Comparison of ENCODE assay signal across 19 cellular contexts in genomic region chrY:8336112-8336774, GRCh38.
DNase-seq lines count a peak whose midpoint lies in the region; ATAC-seq and TF ChIP-seq lines count a peak whose summit lies in the region.
"Had no signal": no experiment of that assay in that cellular context is flagged by ENCODE, and none has a peak within 500 bp of the region (broad histone marks: within the 10 kb centered on the region; RNA-seq: fewer than 3 reads in every experiment).

No MANE protein-coding gene starts in this region.

- H4K20me1 ChIP-seq in GM23248 (ENCODE audit: insufficient read depth) = no peaks in the 10 kb centered on the region

- no peak overlapping the region for H3K4me3 ChIP-seq in GM23248
- no peak overlapping the region for H3K4me3 ChIP-seq in vagina

- H3K4me1 ChIP-seq in GM23248 (ENCODE audit: insufficient read depth) (no peaks in the 10 kb centered on the region), vagina (no peaks in the 10 kb centered on the region)

- H3K79me2 ChIP-seq in GM23248 (ENCODE audit: insufficient read depth) = no peaks in the 10 kb centered on the region

- H3K27me3 Mint-ChIP-seq in activated naive CD8-positive, alpha-beta T cell treated with anti-CD3 and anti-CD28 coated beads, Interleukin-2, amount 50 U/mL, for 24 hours = no peaks in the 10 kb centered on the region
- H3K27me3 Mint-ChIP-seq: CD4-positive, CD25-positive, alpha-beta regulatory T cell had no signal

- in situ Hi-C loops in GM23248 (cut with MboI) = no loop called here

- H3K27me3 ChIP-seq in GM23248 (replicated peaks; ENCODE audit: insufficient read depth) (no peaks in the 10 kb centered on the region), vagina (no peaks in the 10 kb centered on the region)

- TF ChIP-seq POLR2A in vagina (IDR thresholded peaks at IDR 0.05) = no peak

- H3K36me3 ChIP-seq in GM23248 (ENCODE audit: low read depth) = no peaks in the 10 kb centered on the region
- H3K36me3 ChIP-seq in vagina = no peaks in the 10 kb centered on the region

- no peak overlapping the region for H3K4me3 Mint-ChIP-seq in activated naive CD8-positive, alpha-beta T cell treated with anti-CD3 and anti-CD28 coated beads, Interleukin-2, amount 50 U/mL, for 24 hours
- H3K4me3 Mint-ChIP-seq in stimulated activated effector memory CD8-positive, alpha-beta T cell treated with anti-CD3 and anti-CD28 coated beads, Interleukin-12 subunit alpha, Interleukin-12 subunit beta, amount 100 ng/mL, for 72 hours = no peak overlapping the region
- H3K4me3 Mint-ChIP-seq: CD4-positive, CD25-positive, alpha-beta regulatory T cell had no signal

- H3K9me2 ChIP-seq in GM23248 (ENCODE audit: insufficient read depth) = no peaks in the 10 kb centered on the region

- no peak overlapping the region for H3K4me2 ChIP-seq in GM23248 (ENCODE audit: unreplicated experiment)

- H3K9ac ChIP-seq in GM23248 = no peak overlapping the region

- peak; percentile 31 for ATAC-seq in activated naive CD8-positive, alpha-beta T cell treated with anti-CD3 and anti-CD28 coated beads, Interleukin-2, amount 50 U/mL, for 24 hours
- ATAC-seq in stimulated activated effector memory CD8-positive, alpha-beta T cell treated with anti-CD3 and anti-CD28 coated beads, Interleukin-12 subunit alpha, Interleukin-12 subunit beta, amount 100 ng/mL, for 72 hours = peak; percentile 33
- ATAC-seq in GM21723 (IDR thresholded peaks at IDR 0.05; ENCODE audit: unreplicated experiment) (no peak), HG02678 (IDR thresholded peaks at IDR 0.05; ENCODE audit: unreplicated experiment) (no peak)

- H3F3A ChIP-seq in GM23248 (ENCODE audit: insufficient read depth) = no peaks in the 10 kb centered on the region

- H3K36me3 Mint-ChIP-seq in activated naive CD8-positive, alpha-beta T cell treated with anti-CD3 and anti-CD28 coated beads, Interleukin-2, amount 50 U/mL, for 24 hours (ENCODE audit: low read depth) = no peaks in the 10 kb centered on the region
- no peaks in the 10 kb centered on the region for H3K36me3 Mint-ChIP-seq in stimulated activated effector memory CD8-positive, alpha-beta T cell treated with anti-CD3 and anti-CD28 coated beads, Interleukin-12 subunit alpha, Interleukin-12 subunit beta, amount 100 ng/mL, for 72 hours
- H3K36me3 Mint-ChIP-seq: CD4-positive, CD25-positive, alpha-beta regulatory T cell had no signal

- H3K27ac Mint-ChIP-seq in activated naive CD8-positive, alpha-beta T cell treated with anti-CD3 and anti-CD28 coated beads, Interleukin-2, amount 50 U/mL, for 24 hours = peak overlapping the region; percentile 90
- H3K27ac Mint-ChIP-seq in stimulated activated effector memory CD8-positive, alpha-beta T cell treated with anti-CD3 and anti-CD28 coated beads, Interleukin-12 subunit alpha, Interleukin-12 subunit beta, amount 100 ng/mL, for 72 hours = no peak overlapping the region
- H3K27ac Mint-ChIP-seq: CD4-positive, CD25-positive, alpha-beta regulatory T cell had no signal

- no peak overlapping the region for H2AFZ ChIP-seq in GM23248

- intact Hi-C loops in vagina (cut with DNase I) = no loop called here

- DNase-seq in GM23248 (peak; percentile 1), HT1080 (ENCODE audit: low read depth) (peak; percentile 39), vagina (ENCODE audit: extremely low spot score in 2 of 2) (no peak)
- no peak for DNase-seq in activated naive CD8-positive, alpha-beta T cell treated with anti-CD3 and anti-CD28 coated beads, Interleukin-2, amount 50 U/mL, for 24 hours
- DNase-seq in stimulated activated effector memory CD8-positive, alpha-beta T cell treated with anti-CD3 and anti-CD28 coated beads, Interleukin-12 subunit alpha, Interleukin-12 subunit beta, amount 100 ng/mL, for 72 hours (ENCODE audit: low spot score in 2 of 2) = no peak
- DNase-seq: CD4-positive, CD25-positive, alpha-beta regulatory T cell; COR-L47; DMS79; H7; KG1; NCI-H1092; NCI-H1436; NCI-H1930; NCI-H2227 treated with DMSO at 0.1 percent for 48 hours; NCI-H510A treated with DMSO at 0.1 percent for 48 hours; NCI-H748 treated with DMSO at 0.1 percent for 48 hours had no signal

- no peaks in the 10 kb centered on the region for H3K9me3 Mint-ChIP-seq in activated naive CD8-positive, alpha-beta T cell treated with anti-CD3 and anti-CD28 coated beads, Interleukin-2, amount 50 U/mL, for 24 hours
- no peaks in the 10 kb centered on the region for H3K9me3 Mint-ChIP-seq in stimulated activated effector memory CD8-positive, alpha-beta T cell treated with anti-CD3 and anti-CD28 coated beads, Interleukin-12 subunit alpha, Interleukin-12 subunit beta, amount 100 ng/mL, for 72 hours

- WGBS in GM23248 (ENCODE audit: low coverage in 1 of 2, low lambda C conversion rate in 2 of 2, missing lambda C conversion rate in 2 of 2), 2 experiments = 8 to 17% methylated on average over 3 of the region's 3 CpGs

- no peaks in the 10 kb centered on the region for H3K9me3 ChIP-seq in GM23248 (ENCODE audit: low read depth)
- no peaks in the 10 kb centered on the region for H3K9me3 ChIP-seq in vagina

- H3K4me1 Mint-ChIP-seq in activated naive CD8-positive, alpha-beta T cell treated with anti-CD3 and anti-CD28 coated beads, Interleukin-2, amount 50 U/mL, for 24 hours = peaks cover 29% of the 10 kb centered on the region
- no peaks in the 10 kb centered on the region for H3K4me1 Mint-ChIP-seq in stimulated activated effector memory CD8-positive, alpha-beta T cell treated with anti-CD3 and anti-CD28 coated beads, Interleukin-12 subunit alpha, Interleukin-12 subunit beta, amount 100 ng/mL, for 72 hours
- H3K4me1 Mint-ChIP-seq: CD4-positive, CD25-positive, alpha-beta regulatory T cell had no signal

- H3K27ac ChIP-seq in GM23248 = no peak overlapping the region
- no peak overlapping the region for H3K27ac ChIP-seq in vagina
- H3K27ac ChIP-seq: HL-60 had no signal

- no peak for TF ChIP-seq CTCF in vagina (IDR thresholded peaks at IDR 0.05)

Comparison
In these comparisons a context has a peak if more than half of its experiments do, and no peak if none do; other contexts are left out.
1. DNase-seq: peak in GM23248 (single experiment) and HT1080 (single experiment); none in activated naive CD8-positive, alpha-beta T cell treated with anti-CD3 and anti-CD28 coated beads, Interleukin-2, amount 50 U/mL, for 24 hours (single experiment), stimulated activated effector memory CD8-positive, alpha-beta T cell treated with anti-CD3 and anti-CD28 coated beads, Interleukin-12 subunit alpha, Interleukin-12 subunit beta, amount 100 ng/mL, for 72 hours (0 of 2) and vagina (0 of 2).
2. ATAC-seq: peak in activated naive CD8-positive, alpha-beta T cell treated with anti-CD3 and anti-CD28 coated beads, Interleukin-2, amount 50 U/mL, for 24 hours (single experiment) and stimulated activated effector memory CD8-positive, alpha-beta T cell treated with anti-CD3 and anti-CD28 coated beads, Interleukin-12 subunit alpha, Interleukin-12 subunit beta, amount 100 ng/mL, for 72 hours (single experiment); none in GM21723 (single experiment) and HG02678 (single experiment).